8 cellular contexts compared by ENCODE assay signal in the genomic region with DNA sequence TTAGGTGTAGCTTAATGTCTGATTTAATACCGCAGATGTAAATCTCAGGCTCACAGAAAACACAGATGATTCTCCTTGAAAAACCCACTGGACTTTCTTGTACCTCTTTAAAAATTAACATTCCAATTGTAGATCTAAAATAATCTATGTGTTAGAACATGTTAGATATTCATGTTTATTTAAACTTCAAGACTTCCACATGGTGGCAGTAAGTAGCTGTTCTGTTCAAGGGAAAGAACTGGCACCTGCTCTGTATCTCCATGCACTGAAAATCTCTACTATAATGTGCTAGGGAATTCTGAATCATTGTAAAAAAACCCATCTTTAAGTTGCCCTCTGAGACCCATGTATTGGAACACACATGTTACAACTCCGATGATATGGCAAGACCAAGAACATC.
DNase-seq lines count a peak whose midpoint lies in the region; ATAC-seq and TF ChIP-seq lines count a peak whose summit lies in the region.

No MANE protein-coding gene starts in this region.

- DNase-seq in NCI-H446 (lab: John Stamatoyannopoulos, UW) (peak; percentile 43 to 68), chondrocyte (ENCODE audit: low spot score) (no peak), neural crest cell (ENCODE audit: low read depth, low spot score) (no peak), tibial nerve (ENCODE audit: low spot score in 2 of 2) (no peak), right cardiac atrium (no peak)
- DNase-seq in central memory CD4-positive, alpha-beta T cell = no peak

- no peak for TF ChIP-seq EP300 in tibial nerve (IDR thresholded peaks at IDR 0.05)

- ATAC-seq in HG03045 (IDR thresholded peaks at IDR 0.05; ENCODE audit: unreplicated experiment) (no peak), right cardiac atrium (no peak)

- peak; percentile 12 for TF ChIP-seq CTCF in GM12873 (IDR thresholded peaks at IDR 0.05; ENCODE audit: insufficient read depth, low read depth, low read length, missing control alignments)
- TF ChIP-seq CTCF in chondrocyte (IDR thresholded peaks at IDR 0.05) = peak; percentile 77
- peak; percentile 65 for TF ChIP-seq CTCF in neural crest cell (conservative IDR thresholded peaks at IDR 0.05)
- TF ChIP-seq CTCF in tibial nerve (IDR thresholded peaks at IDR 0.05) = no peak

- TF ChIP-seq POLR2A in tibial nerve (IDR thresholded peaks at IDR 0.05) = no peak

- H3K9me3 Mint-ChIP-seq in chondrocyte (ENCODE audit: low read depth) (no peaks in the 10 kb centered on the region), neural crest cell (no peaks in the 10 kb centered on the region)

- H3K36me3 ChIP-seq in tibial nerve = no peaks in the 10 kb centered on the region

- H3K27me3 ChIP-seq in tibial nerve = no peaks in the 10 kb centered on the region
- no peaks in the 10 kb centered on the region for H3K27me3 ChIP-seq in right cardiac atrium (ENCODE audit: control insufficient read depth, insufficient read depth)

- H3K27ac ChIP-seq in tibial nerve (no peak overlapping the region), right cardiac atrium (ENCODE audit: low read length) (no peak overlapping the region)

- H3K4me1 Mint-ChIP-seq in chondrocyte (ENCODE audit: low read depth) = peaks cover 10% of the 10 kb centered on the region
- H3K4me1 Mint-ChIP-seq in neural crest cell = no peaks in the 10 kb centered on the region

- 66 to 73% methylated on average over 2 of the region's 2 CpGs for WGBS in tibial nerve, 2 donors
- WGBS in right cardiac atrium = 79% methylated on average over 2 of the region's 2 CpGs

- H3K27me3 Mint-ChIP-seq in chondrocyte (ENCODE audit: low read depth) = no peaks in the 10 kb centered on the region
- H3K27me3 Mint-ChIP-seq in neural crest cell (ENCODE audit: low read depth) = no peaks in the 10 kb centered on the region

- no peaks in the 10 kb centered on the region for H3K36me3 Mint-ChIP-seq in chondrocyte (ENCODE audit: low read depth)
- H3K36me3 Mint-ChIP-seq in neural crest cell (ENCODE audit: low read depth) = no peaks in the 10 kb centered on the region

- intact Hi-C loops in right cardiac atrium (cut with DNase I) = no loop called here

- H3K4me3 Mint-ChIP-seq in chondrocyte (ENCODE audit: unreplicated experiment) (no peak overlapping the region), neural crest cell (no peak overlapping the region)

- H3K4me3 ChIP-seq in tibial nerve (no peak overlapping the region), right cardiac atrium (ENCODE audit: low read length) (no peak overlapping the region)

- H3K27ac Mint-ChIP-seq in chondrocyte (ENCODE audit: unreplicated experiment) (no peak overlapping the region), neural crest cell (ENCODE audit: unreplicated experiment) (no peak overlapping the region)

- no peaks in the 10 kb centered on the region for H3K9me3 ChIP-seq in tibial nerve
- H3K9me3 ChIP-seq in right cardiac atrium (ENCODE audit: control insufficient read depth, low read length) = no peaks in the 10 kb centered on the region

- peaks cover 0 to 4% (median 0%) of the 10 kb centered on the region in 4 donors for H3K4me1 ChIP-seq in tibial nerve
- no peaks in the 10 kb centered on the region for H3K4me1 ChIP-seq in right cardiac atrium (ENCODE audit: control insufficient read depth, insufficient read depth, low read length)

Comparison
In these comparisons a context has a peak if more than half of its experiments do, and no peak if none do; other contexts are left out.
1. CTCF ChIP-seq: peak in GM12873 (single experiment), chondrocyte (single experiment) and neural crest cell (single experiment); none in tibial nerve (0 of 5).
2. DNase-seq: peak in NCI-H446 (2 of 2); none in chondrocyte (single experiment), neural crest cell (single experiment), tibial nerve (0 of 2), right cardiac atrium (0 of 3) and central memory CD4-positive, alpha-beta T cell (single experiment).